In the genomic region with DNA sequence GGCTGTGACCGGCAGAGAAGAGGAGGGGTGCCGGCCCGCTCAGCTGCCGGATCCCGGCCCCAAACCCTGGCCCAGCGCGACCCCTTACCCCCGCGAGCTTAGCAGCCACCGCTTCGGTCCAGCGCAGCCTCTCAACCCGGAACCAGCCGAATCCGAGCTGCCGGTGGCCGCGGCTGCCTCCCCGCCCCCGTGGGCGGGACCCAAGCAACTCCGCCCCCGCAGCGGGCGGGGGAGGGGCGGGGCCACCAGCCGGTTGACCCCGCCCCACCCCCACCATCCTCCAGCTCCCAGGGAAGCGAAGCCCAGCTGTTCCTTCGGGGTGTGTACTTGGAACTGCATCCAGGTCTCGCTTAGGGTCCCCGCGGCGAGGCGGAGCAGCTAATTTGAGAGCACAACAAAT, we compare ENCODE assay signal across 8 cellular contexts.
DNase-seq lines count a peak whose midpoint lies in the region; ATAC-seq and TF ChIP-seq lines count a peak whose summit lies in the region.

A gene (minus strand): TSS at position 138 of the 400 bp plus-strand sequence. CDS start 611 bp downstream, outside the sequence.

- peak; percentile 70 for TF ChIP-seq POLR2A in Raji (IDR thresholded peaks at IDR 0.05; ENCODE audit: insufficient read depth, low read depth, low read length)

- no peaks in the 10 kb centered on the region for H3K36me3 ChIP-seq in neuron (ENCODE audit: insufficient read depth, low read length)

- H3K4me3 ChIP-seq in neuron (ENCODE audit: low read length), result peak within 1 kb of the TSS; percentile 58

- no peaks in the 10 kb centered on the region for H3K9me3 ChIP-seq in neuron (ENCODE audit: low read length)

- DNase-seq in CD1c-positive myeloid dendritic cell (ENCODE audit: extremely low spot score) (peak; percentile 93), LoVo (ENCODE audit: low spot score) (peak; percentile 85), activated gamma-delta T cell treated with Interleukin-2 at 50 U/mL for 16 hours (peak; percentile 72), foreskin melanocyte (peak; percentile 65), stromal cell of bone marrow (ENCODE audit: low read depth) (peak; percentile 73)

- H3K4me1 ChIP-seq in neuron (ENCODE audit: insufficient read depth, low read length), result peaks cover 30% of the 10 kb centered on the region

- peak within 1 kb of the TSS; percentile 33 for H2AFZ ChIP-seq in neuron (ENCODE audit: low read depth, low read length)

- ATAC-seq in GM21515 (IDR thresholded peaks at IDR 0.05; ENCODE audit: unreplicated experiment), result peak; percentile 50

- no peaks in the 10 kb centered on the region for H3K27me3 ChIP-seq in neuron (ENCODE audit: insufficient read depth, low read length)

Comparison
In these comparisons a context has a peak if more than half of its experiments do, and no peak if none do; other contexts are left out.
1. Peak in every context shown above with its lines: DNase-seq, ATAC-seq and H3K4me3 ChIP-seq.